In genomic region chr1:23224721-23225648, GRCh38 we compare ENCODE assay signal across 13 cellular contexts. TPM values are rescaled to one million over a fixed set of nuclear protein-coding genes. Genes with fewer than 3 reads are reported as not detected.
DNase-seq lines count a peak whose midpoint lies in the region; ATAC-seq and TF ChIP-seq lines count a peak whose summit lies in the region.
"Had no signal": no experiment of that assay in that cellular context is flagged by ENCODE, and none has a peak within 500 bp of the region (broad histone marks: within the 10 kb centered on the region; RNA-seq: fewer than 3 reads in every experiment).

No MANE protein-coding gene starts in this region.

- H3K4me1 ChIP-seq in transverse colon: peaks cover 0 to 8% (median 0%) of the 10 kb centered on the region in 4 donors
- H3K4me1 ChIP-seq: testis had no signal

- no peaks in the 10 kb centered on the region for H3K9me3 ChIP-seq in transverse colon
- H3K9me3 ChIP-seq: testis had no signal

- H3K36me3 ChIP-seq in brain microvascular endothelial cell (replicated peaks) (no peaks in the 10 kb centered on the region), transverse colon (no peaks in the 10 kb centered on the region)

- in situ Hi-C loops in brain microvascular endothelial cell (cut with HindIII; ENCODE audit: low pct_ligation_motif_present, low sequenced_read_pairs): no loop called here
- in situ Hi-C loops in transverse colon (cut with MboI; ENCODE audit: low pct_ligation_motif_present in 1 of 4, low pct_unique_long_range_greater_than_20kb in 1 of 4, low sequenced_read_pairs in 3 of 4): no loop called here

- H3K27ac ChIP-seq in brain microvascular endothelial cell (peak overlapping the region; percentile 19), transverse colon (peak overlapping the region in 2 of 4 donors; percentile 41 to 53)
- H3K27ac ChIP-seq: 22Rv1, testis had no signal

- no peaks in the 10 kb centered on the region for H3K27me3 ChIP-seq in brain microvascular endothelial cell (replicated peaks)
- peaks cover 9% of the 10 kb centered on the region for H3K27me3 ChIP-seq in transverse colon
- H3K27me3 ChIP-seq: testis had no signal

- no peak for TF ChIP-seq POLR2A in transverse colon (IDR thresholded peaks at IDR 0.05)

- no peak for TF ChIP-seq EP300 in transverse colon (IDR thresholded peaks at IDR 0.05; ENCODE audit: low read depth)

- WGBS in transverse colon (ENCODE audit: low coverage in 1 of 2), 2 donors: 30 to 34% methylated on average over 7 to 17 of the region's 17 CpGs

- H3K4me3 ChIP-seq in brain microvascular endothelial cell (ENCODE audit: low read depth, low read length): no peak overlapping the region
- no peak overlapping the region for H3K4me3 ChIP-seq in transverse colon
- H3K4me3 ChIP-seq: GM12878, testis had no signal

- intact Hi-C loops in transverse colon (cut with DNase I; ENCODE audit: low total_unique reads): no loop called here

- TF ChIP-seq CTCF in brain microvascular endothelial cell (IDR thresholded peaks at IDR 0.05; ENCODE audit: low read depth, low read length, missing control alignments): no peak
- TF ChIP-seq CTCF in transverse colon (IDR thresholded peaks at IDR 0.05): no peak

- no peak for ATAC-seq in HG02571 (IDR thresholded peaks at IDR 0.05; ENCODE audit: unreplicated experiment)
- ATAC-seq: GM12878 had no signal

- DNase-seq in NCI-H2171 treated with DMSO at 0.1 percent for 48 hours (lab: John Stamatoyannopoulos, UW) (peak; percentile 15), NCI-H2171 (lab: John Stamatoyannopoulos, UW) (no peak), brain microvascular endothelial cell (peak; percentile 51), hepatic stellate cell (ENCODE audit: low spot score) (peak; percentile 73), transverse colon (peak; percentile 76), foreskin melanocyte (no peak), SKM-1 (lab: John Stamatoyannopoulos, UW; ENCODE audit: unreplicated experiment) (no peak)
- DNase-seq: stimulated activated CD4-positive, alpha-beta T cell treated with anti-CD3 and anti-CD28 coated beads, Interleukin-2, amount 100 ng/mL, for 24 hours; testis had no signal

RNA-seq across cellular contexts. Expression of gene HTR1D, which starts 7.7 kb away (rescaled TPM):
- under 1 TPM in 2 of 4 donors, not detected in 2; 0.14 to 0.20 TPM for total RNA-seq in transverse colon
- total RNA-seq: activated T-helper 1 cell treated with anti-CD3 and anti-CD28 coated beads, Interleukin-12 subunit alpha, Interleukin-12 subunit beta, Interleukin-2, Interleukin-4 antibody, amounts not matched to agents 30 ng/mL and 10 ng/mL and 1 ng/mL, durations not matched to agents 14 hours and 24 hours and 36 hours; GM12878 had no signal

RNA-seq across cellular contexts. Expression of gene LUZP1, which starts 56.3 kb away (rescaled TPM):
- 10 to 100 TPM; 28.3 to 46.4 (median 33.3) TPM for total RNA-seq in transverse colon

Comparison
In these comparisons a context has a peak if more than half of its experiments do, and no peak if none do; other contexts are left out.
1. DNase-seq: peak in NCI-H2171 treated with DMSO at 0.1 percent for 48 hours (single experiment), brain microvascular endothelial cell (single experiment), hepatic stellate cell (single experiment) and transverse colon (single experiment); none in NCI-H2171 (single experiment), foreskin melanocyte (single experiment) and SKM-1 (single experiment).